In the genomic region with DNA sequence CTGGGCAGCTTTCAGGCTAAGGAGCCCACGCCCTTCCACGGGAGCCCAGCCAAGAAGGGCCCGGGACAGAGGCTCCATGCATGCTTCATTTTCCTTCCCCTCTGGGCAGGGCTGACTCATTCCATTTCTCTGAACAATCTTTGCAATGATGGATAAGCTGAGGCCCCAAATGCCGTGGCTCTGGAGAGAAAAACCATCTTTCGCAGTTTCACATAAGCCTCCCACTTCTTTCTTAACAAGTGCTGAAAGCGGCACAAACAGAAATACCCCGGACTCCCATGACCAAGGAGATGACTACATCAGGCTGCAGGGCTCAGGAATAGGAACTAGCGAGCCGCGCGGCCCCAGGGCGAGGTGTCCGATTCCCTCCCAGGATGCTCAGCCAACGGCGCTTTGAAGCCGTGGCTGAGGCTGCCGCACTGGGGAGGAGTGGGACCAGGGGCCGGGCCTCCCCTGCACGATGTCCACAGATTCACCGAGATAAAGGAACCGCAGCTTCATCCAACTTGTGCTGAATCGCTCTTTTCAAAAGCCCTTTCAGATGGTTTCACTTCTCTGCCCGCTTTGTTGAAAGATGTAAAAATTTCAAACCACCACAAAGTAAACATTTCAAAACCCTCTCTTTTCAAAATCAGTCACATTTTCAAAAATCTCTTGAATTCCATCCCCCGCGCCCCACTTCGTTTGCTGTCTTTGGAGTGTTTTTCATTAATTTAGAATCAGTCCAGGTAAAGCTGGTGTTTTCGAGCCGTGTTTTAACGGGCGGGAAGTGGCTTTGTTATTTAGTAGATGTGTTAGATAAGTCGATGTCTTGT, we compare ENCODE assay signal across 8 cellular contexts.
A peak's percentile ranks its signal among the peaks of the same experiment; 100 is the strongest.
DNase-seq lines count a peak whose midpoint lies in the region; ATAC-seq and TF ChIP-seq lines count a peak whose summit lies in the region.

No MANE protein-coding gene starts in this region.

- H3K9me3 ChIP-seq in mucosa of rectum (ENCODE audit: control insufficient read depth in 2 of 2, low read length in 2 of 2) = no peaks in the 10 kb centered on the region
- no peaks in the 10 kb centered on the region for H3K9me3 ChIP-seq in stomach

- H3K4me3 ChIP-seq in dorsolateral prefrontal cortex = peak overlapping the region; percentile 1 to 72 (median 48)
- peak overlapping the region; percentile 31 to 57 for H3K4me3 ChIP-seq in mucosa of rectum (ENCODE audit: low read length in 2 of 2)
- peak overlapping the region; percentile 34 to 47 (median 38) for H3K4me3 ChIP-seq in stomach

- intact Hi-C loops in dorsolateral prefrontal cortex (cut with DNase I) (no loop called here), stomach (cut with DNase I; ENCODE audit: low total_unique reads) (no loop called here)

- H3K36me3 ChIP-seq in mucosa of rectum (ENCODE audit: control insufficient read depth in 2 of 2, insufficient read depth in 2 of 2, low read length in 2 of 2) (no peaks in the 10 kb centered on the region), stomach (no peaks in the 10 kb centered on the region)

- DNase-seq in ELR (ENCODE audit: low read depth) (peak; percentile 86), KBM-7 (peak; percentile 35), T-helper 2 cell (peak in 3 of 5 experiments; percentile 23 to 88 (median 53)), dorsolateral prefrontal cortex (peak in 2 of 10 donors; percentile 36 to 55), stomach (no peak)

- TF ChIP-seq EP300 in stomach (IDR thresholded peaks at IDR 0.05) = no peak

- H3K4me1 ChIP-seq in mucosa of rectum (ENCODE audit: control insufficient read depth in 2 of 2, insufficient read depth in 2 of 2, low read length in 2 of 2) (peaks cover 2 to 5% of the 10 kb centered on the region in 2 donors), stomach (peaks cover 12 to 45% (median 30%) of the 10 kb centered on the region in 4 donors)

- in situ Hi-C loops in KBM-7 (cut with MboI; ENCODE audit: low pct_unique_long_range_greater_than_20kb, low sequenced_read_pairs) = no loop called here

- H3K27ac ChIP-seq in dorsolateral prefrontal cortex (peak overlapping the region in 6 of 59 donors; percentile 25 to 61 (median 54)), mucosa of rectum (ENCODE audit: low read depth in 2 of 2, low read length in 2 of 2) (peak overlapping the region; percentile 43 to 58), stomach (peak overlapping the region; percentile 0 to 80 (median 71))

- no peak overlapping the region for H3K9ac ChIP-seq in mucosa of rectum (ENCODE audit: low read depth in 1 of 2, low read length in 2 of 2)

- TF ChIP-seq CTCF in dorsolateral prefrontal cortex (IDR thresholded peaks at IDR 0.05 in 54 of 56, conservative IDR thresholded peaks at IDR 0.05 in 2 of 56; ENCODE audit: low read depth in 1 of 56, partially characterized antibody in 56 of 56) = no peak
- no peak for TF ChIP-seq CTCF in stomach (IDR thresholded peaks at IDR 0.05)

- ATAC-seq in HG02642 (IDR thresholded peaks at IDR 0.05; ENCODE audit: poor library complexity, unreplicated experiment) (no peak), HG02623 (IDR thresholded peaks at IDR 0.05; ENCODE audit: unreplicated experiment) (no peak)

- WGBS in stomach, 5 donors = 5 to 11% (median 7%) methylated on average over 26 to 31 of the region's 31 CpGs

- TF ChIP-seq POLR2A in stomach (IDR thresholded peaks at IDR 0.05) = no peak

- H3K27me3 ChIP-seq in dorsolateral prefrontal cortex (peaks cover 0 to 69% (median 21%) of the 10 kb centered on the region in 45 donors), mucosa of rectum (ENCODE audit: control insufficient read depth in 2 of 2, insufficient read depth in 2 of 2, low read length in 2 of 2) (peaks cover 32 to 59% of the 10 kb centered on the region in 2 donors), stomach (peaks cover 0 to 96% (median 81%) of the 10 kb centered on the region in 3 donors)
